8 cellular contexts compared by ENCODE assay signal in the genomic region with DNA sequence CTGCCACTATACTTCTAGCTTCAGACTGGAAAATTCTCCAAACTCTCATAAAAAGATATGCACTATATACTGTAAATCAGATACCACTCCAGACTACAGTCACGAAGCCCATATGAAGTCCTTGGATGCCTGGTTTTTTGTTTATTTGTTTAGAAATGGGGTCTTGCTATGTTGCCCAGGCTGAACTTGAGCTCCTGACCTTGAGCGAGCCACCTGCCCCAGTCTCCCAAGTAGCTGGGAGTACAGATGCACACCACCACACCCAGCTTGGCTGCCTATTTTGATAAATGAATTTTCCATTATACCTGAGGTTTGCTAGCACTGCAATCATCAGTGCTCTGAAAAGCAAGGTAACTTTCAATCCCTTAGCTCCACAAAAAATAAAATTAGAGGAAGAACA.
"Had no signal": no experiment of that assay in that cellular context is flagged by ENCODE, and none has a peak within 500 bp of the region (broad histone marks: within the 10 kb centered on the region; RNA-seq: fewer than 3 reads in every experiment).

No MANE protein-coding gene starts in this region.

- H2AFZ ChIP-seq: GM23338 had no signal

- H3K9ac ChIP-seq: KMS-11 had no signal

- ATAC-seq: GM23338 had no signal

- H3K4me2 ChIP-seq: GM23338, KMS-11 had no signal

- H3K27ac Mint-ChIP-seq: GM23338, H9 had no signal

- FAIRE-seq: H1, H54 had no signal

- H3K4me3 ChIP-seq: GM23338 had no signal

- H3K27ac ChIP-seq: KMS-11 had no signal

- H3K4me3 Mint-ChIP-seq: GM23338, H9 had no signal

- H3K9me3 Mint-ChIP-seq: GM23338, H9 had no signal

- DNase-seq: H9, HCEC 1CT, IMR-90, KBM-7 had no signal
